Comparison of ENCODE assay signal across 5 cellular contexts in the genomic region with DNA sequence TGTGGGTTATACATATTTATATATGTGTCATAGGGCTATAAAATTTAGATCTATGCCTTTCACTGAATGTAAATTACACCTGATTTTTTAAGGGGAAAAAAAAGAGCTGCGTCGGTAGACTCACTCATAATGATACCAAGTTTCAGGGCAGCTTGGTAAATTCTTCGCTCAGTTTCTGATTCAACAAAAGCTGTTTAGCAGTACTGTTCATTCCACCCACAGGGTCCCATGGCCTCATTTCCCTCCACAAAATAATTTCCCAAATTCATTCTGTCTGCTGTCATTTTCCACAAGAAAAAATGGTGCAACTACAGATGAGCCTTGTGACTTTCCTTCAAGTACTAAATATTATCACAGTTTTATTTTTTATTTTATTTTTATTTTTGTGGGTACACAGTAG.
"Had no signal": no experiment of that assay in that cellular context is flagged by ENCODE, and none has a peak within 500 bp of the region (broad histone marks: within the 10 kb centered on the region; RNA-seq: fewer than 3 reads in every experiment).

No MANE protein-coding gene starts in this region.

- DNase-seq: IMR-90, KBM-7, KG1 had no signal

- ATAC-seq: HepG2, K562 had no signal
